ENCODE assay signal across 16 cellular contexts in genomic region chr1:9345471-9345870, GRCh38. TPM values are rescaled to one million over a fixed set of nuclear protein-coding genes. Genes with fewer than 3 reads are reported as not detected.
A peak's percentile ranks its signal among the peaks of the same experiment; 100 is the strongest.
DNase-seq lines count a peak whose midpoint lies in the region; ATAC-seq and TF ChIP-seq lines count a peak whose summit lies in the region.
"Had no signal": no experiment of that assay in that cellular context is flagged by ENCODE, and none has a peak within 500 bp of the region (broad histone marks: within the 10 kb centered on the region; RNA-seq: fewer than 3 reads in every experiment).

No MANE protein-coding gene starts in this region.

- H3K27ac Mint-ChIP-seq in activated T-helper 17 cell treated with anti-CD3 and anti-CD28 coated beads, Interleukin-2, amount 50 U/mL, for 72 hours, result no peak overlapping the region
- no peak overlapping the region for H3K27ac Mint-ChIP-seq in effector memory CD8-positive, alpha-beta T cell
- H3K27ac Mint-ChIP-seq: HFFc6 had no signal

- intact Hi-C loops in esophagus muscularis mucosa (cut with DNase I), result no loop called here

- no peak for TF ChIP-seq EP300 in esophagus muscularis mucosa (IDR thresholded peaks at IDR 0.05)

- H3K4me3 Mint-ChIP-seq in activated T-helper 17 cell treated with anti-CD3 and anti-CD28 coated beads, Interleukin-2, amount 50 U/mL, for 72 hours, result no peak overlapping the region
- no peak overlapping the region for H3K4me3 Mint-ChIP-seq in effector memory CD8-positive, alpha-beta T cell
- H3K4me3 Mint-ChIP-seq: HFFc6 had no signal

- H3K9me3 ChIP-seq in RWPE2 (ENCODE audit: severe bottlenecking) (no peaks in the 10 kb centered on the region), esophagus muscularis mucosa (no peaks in the 10 kb centered on the region)
- H3K9me3 ChIP-seq: SJSA1 had no signal

- H3K4me3 ChIP-seq in RWPE2 (ENCODE audit: severe bottlenecking) (no peak overlapping the region), esophagus muscularis mucosa (no peak overlapping the region)
- H3K4me3 ChIP-seq: SJSA1 had no signal

- H3K4me1 ChIP-seq in RWPE2 (ENCODE audit: insufficient read depth, poor library complexity, severe bottlenecking) (peaks cover 2% of the 10 kb centered on the region), esophagus muscularis mucosa (peaks cover 24 to 94% (median 90%) of the 10 kb centered on the region in 4 donors)

- no peak overlapping the region for H3K27ac ChIP-seq in RWPE2 (ENCODE audit: poor library complexity, severe bottlenecking)
- peak overlapping the region in 3 of 4 donors; percentile 35 to 56 (median 42) for H3K27ac ChIP-seq in esophagus muscularis mucosa (replicated peaks in 1 of 4)
- peak overlapping the region; percentile 31 for H3K27ac ChIP-seq in temporal lobe (ENCODE audit: low read depth, low read length)
- H3K27ac ChIP-seq: 22Rv1, SJSA1 had no signal

- no peak for TF ChIP-seq POLR2A in esophagus muscularis mucosa (IDR thresholded peaks at IDR 0.05; ENCODE audit: low read depth)

- H3K27me3 Mint-ChIP-seq in activated T-helper 17 cell treated with anti-CD3 and anti-CD28 coated beads, Interleukin-2, amount 50 U/mL, for 72 hours, result no peaks in the 10 kb centered on the region
- peaks cover 0 to 17% of the 10 kb centered on the region in 2 donors for H3K27me3 Mint-ChIP-seq in effector memory CD8-positive, alpha-beta T cell

- H3K27me3 ChIP-seq in RWPE2 (ENCODE audit: insufficient read depth, poor library complexity, severe bottlenecking) (no peaks in the 10 kb centered on the region), esophagus muscularis mucosa (no peaks in the 10 kb centered on the region)
- H3K27me3 ChIP-seq: SJSA1 had no signal

- peaks cover 10% of the 10 kb centered on the region for H3K4me1 Mint-ChIP-seq in activated T-helper 17 cell treated with anti-CD3 and anti-CD28 coated beads, Interleukin-2, amount 50 U/mL, for 72 hours
- H3K4me1 Mint-ChIP-seq in effector memory CD8-positive, alpha-beta T cell (ENCODE audit: low read depth in 2 of 2), result peaks cover 0 to 4% of the 10 kb centered on the region in 2 donors

- 76% methylated on average over 6 of the region's 6 CpGs for WGBS in esophagus muscularis mucosa

- no peaks in the 10 kb centered on the region for H3K9me3 Mint-ChIP-seq in activated T-helper 17 cell treated with anti-CD3 and anti-CD28 coated beads, Interleukin-2, amount 50 U/mL, for 72 hours
- H3K9me3 Mint-ChIP-seq in effector memory CD8-positive, alpha-beta T cell, result no peaks in the 10 kb centered on the region
- H3K9me3 Mint-ChIP-seq: HFFc6 had no signal

- TF ChIP-seq CTCF in RWPE2 (IDR thresholded peaks at IDR 0.05; ENCODE audit: poor library complexity, severe bottlenecking) (no peak), esophagus muscularis mucosa (IDR thresholded peaks at IDR 0.05) (no peak)

- no peaks in the 10 kb centered on the region for H3K36me3 ChIP-seq in RWPE2 (ENCODE audit: low read depth)
- no peaks in the 10 kb centered on the region for H3K36me3 ChIP-seq in esophagus muscularis mucosa

- peak; percentile 27 for DNase-seq in DMS53 (lab: John Stamatoyannopoulos, UW)
- no peak for DNase-seq in DMS53 treated with DMSO at 0.1 percent for 48 hours (lab: John Stamatoyannopoulos, UW; ENCODE audit: unreplicated experiment)
- DNase-seq in RWPE2 (ENCODE audit: low spot score), result no peak
- no peak for DNase-seq in esophagus muscularis mucosa (ENCODE audit: extremely low spot score)
- no peak for DNase-seq in NCI-H1930 (lab: John Stamatoyannopoulos, UW)
- no peak for DNase-seq in effector memory CD8-positive, alpha-beta T cell
- DNase-seq: HFFc6, MM.1S, NCI-H1105 treated with DMSO at 0.1 percent for 48 hours, NCI-H187 treated with DMSO at 0.1 percent for 48 hours, NCI-H2171, RPMI8226 had no signal

- 0 out of 3 replicates have a peak, but pooled peaks have one; percentile 31 for ATAC-seq in RWPE2 (ENCODE audit: low read depth)
- ATAC-seq in activated T-helper 17 cell treated with anti-CD3 and anti-CD28 coated beads, Interleukin-2, amount 50 U/mL, for 72 hours (replicated peaks), result no peak
- ATAC-seq in effector memory CD8-positive, alpha-beta T cell (replicated peaks), result no peak

- no peaks in the 10 kb centered on the region for H3K36me3 Mint-ChIP-seq in activated T-helper 17 cell treated with anti-CD3 and anti-CD28 coated beads, Interleukin-2, amount 50 U/mL, for 72 hours (ENCODE audit: low read depth)
- no peaks in the 10 kb centered on the region for H3K36me3 Mint-ChIP-seq in effector memory CD8-positive, alpha-beta T cell (ENCODE audit: insufficient read depth)

RNA-seq across cellular contexts. Expression of gene SPSB1, which starts 52.8 kb away (rescaled TPM):
- total RNA-seq in esophagus muscularis mucosa (100 to 1,000 TPM in 2 of 4 donors, 10 to 100 TPM in 2; 61.0 to 104 (median 97.4) TPM), temporal lobe (3.0 TPM)
- total RNA-seq in activated T-helper 17 cell treated with anti-CD3 and anti-CD28 coated beads, Interleukin-2, amount 50 U/mL, for 72 hours, result 10 to 100 TPM in 1 of 2 donors, 1 to 10 TPM in 1; 8.1 to 14.4 TPM

Comparison
In these comparisons a context has a peak if more than half of its experiments do, and no peak if none do; other contexts are left out.
1. RNA of gene SPSB1, which starts 52.8 kb away (total RNA-seq): 61.0 to 104 TPM in esophagus muscularis mucosa; 8.1 to 14.4 TPM in activated T-helper 17 cell treated with anti-CD3 and anti-CD28 coated beads, Interleukin-2, amount 50 U/mL, for 72 hours and 3.0 TPM in temporal lobe (single experiment); every median in the first group is over 4 times any median in the second.